Comparison of ENCODE assay signal across 8 cellular contexts in genomic region chr14:75258079-75258802, GRCh38. TPM values are rescaled to one million over a fixed set of nuclear protein-coding genes. Genes with fewer than 3 reads are reported as not detected.
DNase-seq lines count a peak whose midpoint lies in the region; ATAC-seq, FAIRE-seq and TF ChIP-seq lines count a peak whose summit lies in the region.

No MANE protein-coding gene starts in this region.

- peaks cover 38% of the 10 kb centered on the region for H3K4me1 Mint-ChIP-seq in stimulated activated naive CD8-positive, alpha-beta T cell treated with anti-CD3 and anti-CD28 coated beads, Interleukin-15, Interleukin-2, amounts not matched to agents 100 ng/mL and 50 ng/mL, for 24 hours (ENCODE audit: low read depth)
- peaks cover 23% of the 10 kb centered on the region for H3K4me1 Mint-ChIP-seq in activated CD4-positive, alpha-beta memory T cell treated with anti-CD3 and anti-CD28 coated beads, Interleukin-2, amount 10 ng/mL, durations not matched to agents 7 days and 5 days

- H3K36me3 Mint-ChIP-seq in stimulated activated naive CD8-positive, alpha-beta T cell treated with anti-CD3 and anti-CD28 coated beads, Interleukin-15, Interleukin-2, amounts not matched to agents 100 ng/mL and 50 ng/mL, for 24 hours (ENCODE audit: low read depth), result no peaks in the 10 kb centered on the region
- H3K36me3 Mint-ChIP-seq in activated CD4-positive, alpha-beta memory T cell treated with anti-CD3 and anti-CD28 coated beads, Interleukin-2, amount 10 ng/mL, durations not matched to agents 7 days and 5 days (ENCODE audit: low read depth), result no peaks in the 10 kb centered on the region

- peak overlapping the region; percentile 91 for H3K27ac Mint-ChIP-seq in stimulated activated naive CD8-positive, alpha-beta T cell treated with anti-CD3 and anti-CD28 coated beads, Interleukin-15, Interleukin-2, amounts not matched to agents 100 ng/mL and 50 ng/mL, for 24 hours
- H3K27ac Mint-ChIP-seq in activated CD4-positive, alpha-beta memory T cell treated with anti-CD3 and anti-CD28 coated beads, Interleukin-2, amount 10 ng/mL, durations not matched to agents 7 days and 5 days, result peak overlapping the region; percentile 68

- no peaks in the 10 kb centered on the region for H3K9me3 Mint-ChIP-seq in stimulated activated naive CD8-positive, alpha-beta T cell treated with anti-CD3 and anti-CD28 coated beads, Interleukin-15, Interleukin-2, amounts not matched to agents 100 ng/mL and 50 ng/mL, for 24 hours
- no peaks in the 10 kb centered on the region for H3K9me3 Mint-ChIP-seq in activated CD4-positive, alpha-beta memory T cell treated with anti-CD3 and anti-CD28 coated beads, Interleukin-2, amount 10 ng/mL, durations not matched to agents 7 days and 5 days

- H3K4me1 ChIP-seq in hepatocyte (ENCODE audit: insufficient read depth) (peaks cover 41% of the 10 kb centered on the region), small intestine (ENCODE audit: control insufficient read depth in 2 of 2, insufficient read depth in 1 of 2, low read depth in 1 of 2, low read length in 1 of 2) (peaks cover 0 to 10% of the 10 kb centered on the region in 2 donors)

- 19% methylated on average over 12 of the region's 12 CpGs for WGBS in hepatocyte (ENCODE audit: low lambda C conversion rate, missing lambda C conversion rate)
- WGBS in small intestine, 3 donors, result 21 to 23% (median 23%) methylated on average over 12 of the region's 12 CpGs

- peaks cover 6% of the 10 kb centered on the region for H3K27me3 Mint-ChIP-seq in stimulated activated naive CD8-positive, alpha-beta T cell treated with anti-CD3 and anti-CD28 coated beads, Interleukin-15, Interleukin-2, amounts not matched to agents 100 ng/mL and 50 ng/mL, for 24 hours
- peaks cover 42% of the 10 kb centered on the region for H3K27me3 Mint-ChIP-seq in activated CD4-positive, alpha-beta memory T cell treated with anti-CD3 and anti-CD28 coated beads, Interleukin-2, amount 10 ng/mL, durations not matched to agents 7 days and 5 days

- no peak for TF ChIP-seq POLR2A in GM12891 (IDR thresholded peaks at IDR 0.05; ENCODE audit: low read depth, low read length)

- H3K27ac ChIP-seq in hepatocyte, result peak overlapping the region; percentile 99
- peak overlapping the region; percentile 69 to 97 for H3K27ac ChIP-seq in small intestine (ENCODE audit: low read depth in 1 of 2, low read length in 1 of 2)

- POLR2A ChIA-PET in activated CD4-positive, alpha-beta memory T cell treated with anti-CD3 and anti-CD28 coated beads, Interleukin-2, amount 10 ng/mL, durations not matched to agents 7 days and 5 days (lab: Charles Lee), result interaction anchor here (1.2 to 2.3 kb wide), 11 partner anchors 9 to 131 kb away, joined by 3 to 21 read pairs (median 6); partner anchors contain the start of genes NEK9 and TMED10

- peak overlapping the region; percentile 69 for H3K4me2 ChIP-seq in hepatocyte

- CTCF ChIA-PET in activated CD4-positive, alpha-beta memory T cell treated with anti-CD3 and anti-CD28 coated beads, Interleukin-2, amount 10 ng/mL, durations not matched to agents 7 days and 5 days (lab: Charles Lee), result interaction anchor here (1.3 to 1.9 kb wide), 4 partner anchors 31 to 231 kb away, joined by 3 to 7 read pairs (median 6); no protein-coding TSS in a partner anchor

- H3K4me3 Mint-ChIP-seq in stimulated activated naive CD8-positive, alpha-beta T cell treated with anti-CD3 and anti-CD28 coated beads, Interleukin-15, Interleukin-2, amounts not matched to agents 100 ng/mL and 50 ng/mL, for 24 hours, result peak overlapping the region; percentile 85
- H3K4me3 Mint-ChIP-seq in activated CD4-positive, alpha-beta memory T cell treated with anti-CD3 and anti-CD28 coated beads, Interleukin-2, amount 10 ng/mL, durations not matched to agents 7 days and 5 days, result peak overlapping the region; percentile 76

- H3K4me3 ChIP-seq in hepatocyte (no peak overlapping the region), small intestine (ENCODE audit: low read depth in 1 of 2, low read length in 2 of 2) (peak overlapping the region in 1 of 2 donors; percentile 3)

- no peaks in the 10 kb centered on the region for H3K27me3 ChIP-seq in hepatocyte
- no peaks in the 10 kb centered on the region for H3K27me3 ChIP-seq in small intestine (ENCODE audit: control insufficient read depth in 2 of 2, insufficient read depth in 2 of 2, low read length in 2 of 2)

- no peaks in the 10 kb centered on the region for H4K20me1 ChIP-seq in hepatocyte (ENCODE audit: insufficient read depth, poor library complexity, severe bottlenecking)

- H3K79me2 ChIP-seq in hepatocyte, result no peaks in the 10 kb centered on the region

- ATAC-seq in stimulated activated naive CD8-positive, alpha-beta T cell treated with anti-CD3 and anti-CD28 coated beads, Interleukin-15, Interleukin-2, amounts not matched to agents 100 U/mL and 50 U/mL, for 24 hours, result no peak
- ATAC-seq in GM18909 (IDR thresholded peaks at IDR 0.05; ENCODE audit: poor library complexity, unreplicated experiment), result no peak

- H3K9me3 ChIP-seq in hepatocyte (ENCODE audit: low read depth) (no peaks in the 10 kb centered on the region), small intestine (ENCODE audit: control insufficient read depth, low read depth) (no peaks in the 10 kb centered on the region)

- H3K36me3 ChIP-seq in hepatocyte (replicated peaks; ENCODE audit: insufficient read depth, low read depth) (no peaks in the 10 kb centered on the region), small intestine (ENCODE audit: control insufficient read depth in 2 of 2, insufficient read depth in 2 of 2, low read length in 2 of 2) (no peaks in the 10 kb centered on the region)

- H3K9me2 ChIP-seq in hepatocyte (replicated peaks; ENCODE audit: insufficient read depth), result no peaks in the 10 kb centered on the region

- no peak for DNase-seq in stimulated activated naive CD8-positive, alpha-beta T cell treated with anti-CD3 and anti-CD28 coated beads, Interleukin-15, Interleukin-2, amounts not matched to agents 100 U/mL and 50 U/mL, for 24 hours
- DNase-seq in activated CD4-positive, alpha-beta memory T cell treated with anti-CD3 and anti-CD28 coated beads, Interleukin-2, amount 10 ng/mL, durations not matched to agents 7 days and 5 days, result no peak
- DNase-seq in hepatocyte (ENCODE audit: low spot score), result peak; percentile 59
- DNase-seq in small intestine, result no peak
- no peak for DNase-seq in occipital lobe (lab: John Stamatoyannopoulos, UW)
- no peak for DNase-seq in GM12891 (ENCODE audit: insufficient read length, low spot score)

- peak overlapping the region; percentile 2 for H2AFZ ChIP-seq in hepatocyte

- TF ChIP-seq CTCF in hepatocyte (IDR thresholded peaks at IDR 0.05; ENCODE audit: poor library complexity), result no peak

- no peak for FAIRE-seq in small intestine (lab: Jason Lieb, UNC)
- FAIRE-seq in GM12891 (lab: Jason Lieb, UNC), result no peak

TF ChIP-seq in GM12891, 5 proteins besides CTCF, POLR2A, EP300 and RAD21:
- TF ChIP-seq TAF1 (IDR thresholded peaks at IDR 0.05; ENCODE audit: low read depth, low read length) (no peak), SPI1 (IDR thresholded peaks at IDR 0.05; ENCODE audit: low read depth, low read length) (no peak), POU2F2 (IDR thresholded peaks at IDR 0.05; ENCODE audit: low read depth, low read length) (no peak), PAX5 (IDR thresholded peaks at IDR 0.05; ENCODE audit: insufficient read depth, low read length, severe bottlenecking) (no peak), POLR2AphosphoS5 (IDR thresholded peaks at IDR 0.05; ENCODE audit: low read depth, low read length) (no peak)

RNA-seq across cellular contexts. Expression of gene FOS, which starts 20.4 kb away (rescaled TPM):
- 10 to 100 TPM; 49.7 to 53.5 TPM for total RNA-seq in activated CD4-positive, alpha-beta memory T cell treated with anti-CD3 and anti-CD28 coated beads, Interleukin-2, amount 10 ng/mL, durations not matched to agents 7 days and 5 days
- 657 and 865 TPM in 2 replicates for total RNA-seq in hepatocyte
- 935 and 1,189 TPM in 2 replicates for polyA plus RNA-seq in hepatocyte
- polyA plus RNA-seq in small intestine, result 100 to 1,000 TPM in 2 of 3 donors, 10 to 100 TPM in 1; 71.6 to 344 (median 136) TPM
- 51.2 TPM for total RNA-seq in occipital lobe
- 6.8 TPM for polyA plus RNA-seq in GM12891 (2012; ENCODE audit: low read depth, missing spikeins)

Comparison
In these comparisons a context has a peak if more than half of its experiments do, and no peak if none do; other contexts are left out.
1. RNA of gene FOS, which starts 20.4 kb away (total RNA-seq): 657 to 865 TPM in hepatocyte; 49.7 to 53.5 TPM in activated CD4-positive, alpha-beta memory T cell treated with anti-CD3 and anti-CD28 coated beads, Interleukin-2, amount 10 ng/mL, durations not matched to agents 7 days and 5 days and 51.2 TPM in occipital lobe (single experiment); every median in the first group is over 10 times any median in the second.